In the genomic region with DNA sequence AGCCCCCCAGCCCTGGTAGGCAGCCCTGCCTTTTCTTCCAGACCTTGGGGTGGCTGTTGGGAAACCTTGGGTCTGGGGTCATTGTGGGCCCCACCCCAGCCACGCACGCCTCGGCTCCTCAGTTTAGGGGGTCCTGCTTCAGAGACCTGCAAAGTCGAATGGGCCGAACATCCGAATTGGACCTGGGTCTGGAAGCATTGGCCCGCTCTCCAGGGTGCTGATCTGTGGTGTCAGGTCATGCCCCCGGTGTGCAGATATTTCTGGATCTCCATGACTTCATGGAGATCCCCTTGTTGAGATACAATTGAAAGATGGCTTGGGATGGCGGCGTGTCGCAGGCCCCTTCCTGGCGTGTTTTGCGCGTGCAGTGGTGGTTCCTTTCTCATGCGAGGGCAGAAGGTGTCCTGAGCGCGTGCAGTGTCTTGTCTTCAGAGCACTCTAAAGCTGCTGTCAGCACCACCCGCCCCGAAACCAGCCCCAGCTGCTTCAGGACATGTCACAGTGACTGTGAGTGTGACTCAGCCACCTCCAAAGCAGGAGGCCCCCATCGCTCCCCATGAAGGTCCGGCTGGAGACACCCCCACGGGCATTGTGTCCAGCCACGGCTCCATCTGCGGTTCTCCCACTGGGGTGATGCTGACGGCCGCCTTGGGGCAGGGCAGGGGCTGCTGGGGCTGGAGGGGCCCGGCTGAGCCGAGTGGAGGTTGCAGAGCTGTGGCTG, we compare ENCODE assay signal across 3 cellular contexts.
A peak's percentile ranks its signal among the peaks of the same experiment; 100 is the strongest.
TF ChIP-seq lines count a peak whose summit lies in the region.

No MANE protein-coding gene starts in this region.

TF ChIP-seq in SK-N-SH, 30 proteins besides CTCF, POLR2A, EP300 and RAD21:
- TF ChIP-seq, protein P1, sequence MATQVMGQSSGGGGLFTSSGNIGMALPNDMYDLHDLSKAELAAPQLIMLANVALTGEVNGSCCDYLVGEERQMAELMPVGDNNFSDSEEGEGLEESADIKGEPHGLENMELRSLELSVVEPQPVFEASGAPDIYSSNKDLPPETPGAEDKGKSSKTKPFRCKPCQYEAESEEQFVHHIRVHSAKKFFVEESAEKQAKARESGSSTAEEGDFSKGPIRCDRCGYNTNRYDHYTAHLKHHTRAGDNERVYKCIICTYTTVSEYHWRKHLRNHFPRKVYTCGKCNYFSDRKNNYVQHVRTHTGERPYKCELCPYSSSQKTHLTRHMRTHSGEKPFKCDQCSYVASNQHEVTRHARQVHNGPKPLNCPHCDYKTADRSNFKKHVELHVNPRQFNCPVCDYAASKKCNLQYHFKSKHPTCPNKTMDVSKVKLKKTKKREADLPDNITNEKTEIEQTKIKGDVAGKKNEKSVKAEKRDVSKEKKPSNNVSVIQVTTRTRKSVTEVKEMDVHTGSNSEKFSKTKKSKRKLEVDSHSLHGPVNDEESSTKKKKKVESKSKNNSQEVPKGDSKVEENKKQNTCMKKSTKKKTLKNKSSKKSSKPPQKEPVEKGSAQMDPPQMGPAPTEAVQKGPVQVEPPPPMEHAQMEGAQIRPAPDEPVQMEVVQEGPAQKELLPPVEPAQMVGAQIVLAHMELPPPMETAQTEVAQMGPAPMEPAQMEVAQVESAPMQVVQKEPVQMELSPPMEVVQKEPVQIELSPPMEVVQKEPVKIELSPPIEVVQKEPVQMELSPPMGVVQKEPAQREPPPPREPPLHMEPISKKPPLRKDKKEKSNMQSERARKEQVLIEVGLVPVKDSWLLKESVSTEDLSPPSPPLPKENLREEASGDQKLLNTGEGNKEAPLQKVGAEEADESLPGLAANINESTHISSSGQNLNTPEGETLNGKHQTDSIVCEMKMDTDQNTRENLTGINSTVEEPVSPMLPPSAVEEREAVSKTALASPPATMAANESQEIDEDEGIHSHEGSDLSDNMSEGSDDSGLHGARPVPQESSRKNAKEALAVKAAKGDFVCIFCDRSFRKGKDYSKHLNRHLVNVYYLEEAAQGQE (IDR thresholded peaks at IDR 0.05; ENCODE audit: low read depth, low read length): peak; percentile 85
- TF ChIP-seq MEF2A (IDR thresholded peaks at IDR 0.05; ENCODE audit: borderline replicate concordance, low read depth) (no peak), CHD2 (IDR thresholded peaks at IDR 0.05; ENCODE audit: low read length, partially characterized antibody) (no peak)

TF ChIP-seq in SK-N-SH treated with all-trans-retinoic acid at 6 μM for 48 hours, 23 proteins besides CTCF, POLR2A, EP300 and RAD21 (continued from another document):
- TF ChIP-seq, protein P2, sequence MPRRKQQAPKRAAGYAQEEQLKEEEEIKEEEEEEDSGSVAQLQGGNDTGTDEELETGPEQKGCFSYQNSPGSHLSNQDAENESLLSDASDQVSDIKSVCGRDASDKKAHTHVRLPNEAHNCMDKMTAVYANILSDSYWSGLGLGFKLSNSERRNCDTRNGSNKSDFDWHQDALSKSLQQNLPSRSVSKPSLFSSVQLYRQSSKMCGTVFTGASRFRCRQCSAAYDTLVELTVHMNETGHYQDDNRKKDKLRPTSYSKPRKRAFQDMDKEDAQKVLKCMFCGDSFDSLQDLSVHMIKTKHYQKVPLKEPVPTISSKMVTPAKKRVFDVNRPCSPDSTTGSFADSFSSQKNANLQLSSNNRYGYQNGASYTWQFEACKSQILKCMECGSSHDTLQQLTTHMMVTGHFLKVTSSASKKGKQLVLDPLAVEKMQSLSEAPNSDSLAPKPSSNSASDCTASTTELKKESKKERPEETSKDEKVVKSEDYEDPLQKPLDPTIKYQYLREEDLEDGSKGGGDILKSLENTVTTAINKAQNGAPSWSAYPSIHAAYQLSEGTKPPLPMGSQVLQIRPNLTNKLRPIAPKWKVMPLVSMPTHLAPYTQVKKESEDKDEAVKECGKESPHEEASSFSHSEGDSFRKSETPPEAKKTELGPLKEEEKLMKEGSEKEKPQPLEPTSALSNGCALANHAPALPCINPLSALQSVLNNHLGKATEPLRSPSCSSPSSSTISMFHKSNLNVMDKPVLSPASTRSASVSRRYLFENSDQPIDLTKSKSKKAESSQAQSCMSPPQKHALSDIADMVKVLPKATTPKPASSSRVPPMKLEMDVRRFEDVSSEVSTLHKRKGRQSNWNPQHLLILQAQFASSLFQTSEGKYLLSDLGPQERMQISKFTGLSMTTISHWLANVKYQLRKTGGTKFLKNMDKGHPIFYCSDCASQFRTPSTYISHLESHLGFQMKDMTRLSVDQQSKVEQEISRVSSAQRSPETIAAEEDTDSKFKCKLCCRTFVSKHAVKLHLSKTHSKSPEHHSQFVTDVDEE (CRISPR knock-in tag; IDR thresholded peaks at IDR 0.05): no peak
- TF ChIP-seq, protein P3, sequence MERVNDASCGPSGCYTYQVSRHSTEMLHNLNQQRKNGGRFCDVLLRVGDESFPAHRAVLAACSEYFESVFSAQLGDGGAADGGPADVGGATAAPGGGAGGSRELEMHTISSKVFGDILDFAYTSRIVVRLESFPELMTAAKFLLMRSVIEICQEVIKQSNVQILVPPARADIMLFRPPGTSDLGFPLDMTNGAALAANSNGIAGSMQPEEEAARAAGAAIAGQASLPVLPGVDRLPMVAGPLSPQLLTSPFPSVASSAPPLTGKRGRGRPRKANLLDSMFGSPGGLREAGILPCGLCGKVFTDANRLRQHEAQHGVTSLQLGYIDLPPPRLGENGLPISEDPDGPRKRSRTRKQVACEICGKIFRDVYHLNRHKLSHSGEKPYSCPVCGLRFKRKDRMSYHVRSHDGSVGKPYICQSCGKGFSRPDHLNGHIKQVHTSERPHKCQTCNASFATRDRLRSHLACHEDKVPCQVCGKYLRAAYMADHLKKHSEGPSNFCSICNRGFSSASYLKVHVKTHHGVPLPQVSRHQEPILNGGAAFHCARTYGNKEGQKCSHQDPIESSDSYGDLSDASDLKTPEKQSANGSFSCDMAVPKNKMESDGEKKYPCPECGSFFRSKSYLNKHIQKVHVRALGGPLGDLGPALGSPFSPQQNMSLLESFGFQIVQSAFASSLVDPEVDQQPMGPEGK (CRISPR knock-in tag; IDR thresholded peaks at IDR 0.05; ENCODE audit: borderline replicate concordance): no peak

TF ChIP-seq in Ishikawa, 13 proteins besides CTCF, POLR2A, EP300 and RAD21:
- TF ChIP-seq, protein P1 (IDR thresholded peaks at IDR 0.05; ENCODE audit: low read depth): peak; percentile 77
- TF ChIP-seq YY1 (IDR thresholded peaks at IDR 0.05; ENCODE audit: low read depth): no peak
- TF ChIP-seq TAF1 (IDR thresholded peaks at IDR 0.05; ENCODE audit: low read depth): no peak
- no peak for TF ChIP-seq CEBPB (IDR thresholded peaks at IDR 0.05)
- no peak for TF ChIP-seq CREB1 (IDR thresholded peaks at IDR 0.05; ENCODE audit: low read depth)
- TF ChIP-seq EGR1 (IDR thresholded peaks at IDR 0.05): no peak
- no peak for TF ChIP-seq NFIC (IDR thresholded peaks at IDR 0.05)
- TF ChIP-seq, protein P4, sequence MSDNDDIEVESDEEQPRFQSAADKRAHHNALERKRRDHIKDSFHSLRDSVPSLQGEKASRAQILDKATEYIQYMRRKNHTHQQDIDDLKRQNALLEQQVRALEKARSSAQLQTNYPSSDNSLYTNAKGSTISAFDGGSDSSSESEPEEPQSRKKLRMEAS (IDR thresholded peaks at IDR 0.05): no peak
